Comparison of ENCODE assay signal across 13 cellular contexts in genomic region chr1:117967900-117968299, GRCh38. TPM values are rescaled to one million over a fixed set of nuclear protein-coding genes. Genes with fewer than 3 reads are reported as not detected.
DNase-seq lines count a peak whose midpoint lies in the region; ATAC-seq, FAIRE-seq and TF ChIP-seq lines count a peak whose summit lies in the region.
"Had no signal": no experiment of that assay in that cellular context is flagged by ENCODE, and none has a peak within 500 bp of the region (broad histone marks: within the 10 kb centered on the region; RNA-seq: fewer than 3 reads in every experiment).

No MANE protein-coding gene starts in this region.

- no peak for TF ChIP-seq CTCF in fibroblast of villous mesenchyme (IDR thresholded peaks at IDR 0.05; ENCODE audit: insufficient read depth, low read depth, low read length)

- FAIRE-seq in GM12891 (lab: Jason Lieb, UNC), result no peak
- no peak for FAIRE-seq in RCC 7860 (lab: Jason Lieb, UNC)
- FAIRE-seq: colon had no signal

- no peak for TF ChIP-seq POLR2A in GM12891 (IDR thresholded peaks at IDR 0.05; ENCODE audit: low read depth, low read length)

- ATAC-seq in HG03175 (IDR thresholded peaks at IDR 0.05; ENCODE audit: unreplicated experiment), result no peak
- ATAC-seq: activated T-helper 17 cell treated with anti-CD3 and anti-CD28 coated beads, Interleukin-2, amount 50 U/mL, for 72 hours had no signal

- DNase-seq in COR-L47 (lab: John Stamatoyannopoulos, UW) (peak; percentile 59), NCI-H1048 (lab: John Stamatoyannopoulos, UW) (peak; percentile 36), SHP77 (lab: John Stamatoyannopoulos, UW) (peak; percentile 46 to 48), fibroblast of villous mesenchyme (ENCODE audit: low read depth) (peak; percentile 10), GM12891 (ENCODE audit: insufficient read length, low spot score) (no peak), RCC 7860 (ENCODE audit: low spot score) (no peak), hepatic stellate cell (ENCODE audit: low spot score) (no peak)
- DNase-seq: H9 had no signal

- no peak overlapping the region for H3K4me3 ChIP-seq in fibroblast of villous mesenchyme (ENCODE audit: low read depth, low read length)
- H3K4me3 ChIP-seq: PC-9, smooth muscle cell had no signal

TF ChIP-seq in GM12891, 5 proteins besides CTCF, POLR2A, EP300 and RAD21:
- TF ChIP-seq PAX5 (IDR thresholded peaks at IDR 0.05; ENCODE audit: insufficient read depth, low read length, severe bottlenecking) (no peak), POU2F2 (IDR thresholded peaks at IDR 0.05; ENCODE audit: low read depth, low read length) (no peak), SPI1 (IDR thresholded peaks at IDR 0.05; ENCODE audit: low read depth, low read length) (no peak), POLR2AphosphoS5 (IDR thresholded peaks at IDR 0.05; ENCODE audit: low read depth, low read length) (no peak), TAF1 (IDR thresholded peaks at IDR 0.05; ENCODE audit: low read depth, low read length) (no peak)

RNA-seq across cellular contexts. Expression of gene WDR3, which starts 38.4 kb away (rescaled TPM):
- total RNA-seq in fibroblast of villous mesenchyme, result 11.6 and 17.7 TPM in 2 replicates
- 16.0 TPM for polyA plus RNA-seq in GM12891 (2012; ENCODE audit: low read depth, missing spikeins)

RNA-seq across cellular contexts. Expression of gene GDAP2, which starts 38.5 kb away (rescaled TPM):
- total RNA-seq in fibroblast of villous mesenchyme, result 18.7 and 34.5 TPM in 2 replicates
- polyA plus RNA-seq in GM12891 (2012; ENCODE audit: low read depth, missing spikeins), result 3.5 TPM

Comparison
In these comparisons a context has a peak if more than half of its experiments do, and no peak if none do; other contexts are left out.
1. DNase-seq: peak in COR-L47 (single experiment), NCI-H1048 (single experiment), SHP77 (2 of 2) and fibroblast of villous mesenchyme (single experiment); none in GM12891 (single experiment), RCC 7860 (single experiment) and hepatic stellate cell (single experiment).